ENCODE assay signal across 7 cellular contexts in the genomic region with DNA sequence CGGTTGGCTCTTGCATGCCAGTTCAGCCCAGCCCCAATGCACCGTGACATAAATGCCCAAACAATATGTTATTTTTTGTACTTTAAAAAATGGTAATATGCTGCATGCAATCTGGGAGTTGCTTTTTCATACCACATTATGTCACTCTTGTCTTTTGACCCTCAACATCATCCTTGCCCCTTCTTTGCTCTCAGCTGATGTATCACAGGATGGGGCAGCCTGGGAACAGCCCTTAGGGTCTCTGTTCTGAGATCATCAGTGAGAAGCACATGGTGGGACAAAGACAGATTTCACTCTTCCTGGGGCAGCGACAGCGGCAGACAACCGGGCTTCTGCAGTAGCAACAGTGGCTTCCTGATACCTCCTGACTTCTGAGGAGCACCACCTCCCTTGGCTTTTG.
"Had no signal": no experiment of that assay in that cellular context is flagged by ENCODE, and none has a peak within 500 bp of the region (broad histone marks: within the 10 kb centered on the region; RNA-seq: fewer than 3 reads in every experiment).

No MANE protein-coding gene starts in this region.

- H2AFZ ChIP-seq: GM23248 had no signal

- H3K4me3 Mint-ChIP-seq: H9, IgD-negative memory B cell had no signal

- H3K27ac Mint-ChIP-seq: IgD-negative memory B cell had no signal

- DNase-seq: GM23248, H9, HCEC 1CT, KBM-7 had no signal

- H3K27ac ChIP-seq: GM23248, HL-60 had no signal

- ATAC-seq: HepG2 had no signal

- H3K36me3 Mint-ChIP-seq: IgD-negative memory B cell had no signal

- H3K4me1 Mint-ChIP-seq: H9 had no signal

- H3K4me3 ChIP-seq: GM23248 had no signal
